8 cellular contexts compared by ENCODE assay signal in the genomic region with DNA sequence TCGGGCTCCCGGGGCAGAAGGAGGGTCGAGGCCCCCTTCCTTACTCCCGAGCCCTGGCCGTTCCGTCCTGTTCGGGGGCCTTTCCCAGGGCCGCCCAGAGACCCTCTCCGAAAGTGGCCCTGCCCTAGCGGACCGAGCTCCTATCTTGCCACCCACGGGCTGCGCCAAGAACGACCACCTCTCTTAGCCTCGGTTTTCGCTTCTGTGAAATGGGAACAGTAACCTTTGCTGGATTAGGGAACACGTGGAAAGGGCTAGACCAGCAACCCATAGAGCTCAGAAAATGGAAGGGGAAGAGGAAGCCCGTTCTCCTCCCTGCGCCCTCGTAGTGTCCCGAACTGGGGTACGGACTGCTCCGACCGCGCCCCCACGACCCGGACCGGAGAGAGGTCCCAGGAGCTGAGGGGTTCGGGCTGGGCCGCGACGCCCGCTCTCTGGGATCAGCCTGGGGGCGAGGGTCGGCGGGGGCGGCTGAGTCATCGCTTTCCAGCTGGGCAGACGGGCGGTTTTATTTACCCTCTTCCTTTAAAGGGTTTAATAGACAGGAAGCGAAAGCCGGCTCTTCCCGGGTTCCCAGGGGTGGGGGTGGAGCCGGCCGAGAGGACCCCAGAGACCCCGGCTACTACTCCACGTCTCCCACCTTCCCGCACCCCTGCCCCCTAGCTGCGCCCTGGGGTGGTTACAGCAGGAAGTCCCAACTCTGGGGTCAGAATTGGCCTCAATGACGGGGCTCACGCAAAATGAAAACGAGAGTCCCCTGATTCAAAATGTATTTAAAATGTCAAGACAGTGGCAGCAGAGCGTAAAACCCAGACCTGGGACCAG. TPM values are rescaled to one million over a fixed set of nuclear protein-coding genes. Genes with fewer than 3 reads are reported as not detected.
DNase-seq lines count a peak whose midpoint lies in the region; ATAC-seq and TF ChIP-seq lines count a peak whose summit lies in the region.

No MANE protein-coding gene starts in this region.

- H3K36me3 Mint-ChIP-seq in Calu3 (ENCODE audit: insufficient read depth, unreplicated experiment), result peaks cover 68% of the 10 kb centered on the region
- no peaks in the 10 kb centered on the region for H3K36me3 Mint-ChIP-seq in activated naive CD8-positive, alpha-beta T cell treated with anti-CD3 and anti-CD28 coated beads for 36 hours

- no peaks in the 10 kb centered on the region for H3K27me3 Mint-ChIP-seq in Calu3 (ENCODE audit: unreplicated experiment)
- peaks cover 30% of the 10 kb centered on the region for H3K27me3 Mint-ChIP-seq in activated naive CD8-positive, alpha-beta T cell treated with anti-CD3 and anti-CD28 coated beads for 36 hours

- BruUV-seq in Calu3 (replicated peaks; lab: Mats Ljungman, UMichigan), result TSS peak; percentile 90

- H3K9ac ChIP-seq in smooth muscle cell (ENCODE audit: low read depth), result peak overlapping the region; percentile 74

- H3K36me3 ChIP-seq in iPS DF 6.9 (ENCODE audit: control insufficient read depth, insufficient read depth, low read length), result peaks cover 4% of the 10 kb centered on the region; the same call in 1 of the 2 replicates
- no peaks in the 10 kb centered on the region for H3K36me3 ChIP-seq in smooth muscle cell (ENCODE audit: low read depth)

- H3K4me1 ChIP-seq in iPS DF 6.9 (ENCODE audit: control insufficient read depth, insufficient read depth, low read length), result peaks cover 3% of the 10 kb centered on the region; the same call in 1 of the 2 replicates
- H3K4me1 ChIP-seq in smooth muscle cell (ENCODE audit: low read depth), result peaks cover 6% of the 10 kb centered on the region

- H3K4me1 Mint-ChIP-seq in Calu3 (ENCODE audit: low read depth, unreplicated experiment), result peaks cover 24% of the 10 kb centered on the region
- H3K4me1 Mint-ChIP-seq in activated naive CD8-positive, alpha-beta T cell treated with anti-CD3 and anti-CD28 coated beads for 36 hours, result peaks cover 14% of the 10 kb centered on the region

- peaks cover 16% of the 10 kb centered on the region for H3K27me3 ChIP-seq in iPS DF 6.9 (ENCODE audit: control insufficient read depth, insufficient read depth, low read length)
- H3K27me3 ChIP-seq in smooth muscle cell (ENCODE audit: low read depth), result no peaks in the 10 kb centered on the region

- DNase-seq in Calu3 (peak; percentile 79), NCI-H69 (lab: John Stamatoyannopoulos, UW) (peak; percentile 87), iPS DF 6.9 (ENCODE audit: low read depth, low spot score) (no peak), smooth muscle cell (lab: John Stamatoyannopoulos, UW; ENCODE audit: unreplicated experiment) (no peak), C1 segment of cervical spinal cord (lab: John Stamatoyannopoulos, UW) (no peak)
- DNase-seq in activated naive CD8-positive, alpha-beta T cell treated with anti-CD3 and anti-CD28 coated beads for 36 hours, result peak; percentile 66

- TF ChIP-seq CTCF in Calu3 (IDR thresholded peaks at IDR 0.05; ENCODE audit: unreplicated experiment), result no peak
- no peak for TF ChIP-seq CTCF in smooth muscle cell (IDR thresholded peaks at IDR 0.05; ENCODE audit: borderline replicate concordance, insufficient read depth, poor library complexity, severe bottlenecking)

- H3K27ac ChIP-seq in iPS DF 6.9 (ENCODE audit: low read length) (no peak overlapping the region), smooth muscle cell (ENCODE audit: low read depth) (peak overlapping the region; percentile 81)

- H3K9me3 ChIP-seq in iPS DF 6.9 (ENCODE audit: control insufficient read depth, insufficient read depth, low read length) (no peaks in the 10 kb centered on the region), smooth muscle cell (replicated peaks; ENCODE audit: low read depth) (no peaks in the 10 kb centered on the region)

- no peak overlapping the region for H2AFZ ChIP-seq in smooth muscle cell (ENCODE audit: low read depth)

- intact Hi-C loops in Calu3 (cut with micrococcal nuclease; ENCODE audit: unreplicated experiment), result loop anchor here (2.0 kb wide), 4 partner anchors 25 to 397 kb away; no protein-coding TSS in a partner anchor

- peak; percentile 39 for ATAC-seq in GM21576 (IDR thresholded peaks at IDR 0.05; ENCODE audit: unreplicated experiment)
- no peak for ATAC-seq in HG02970 (IDR thresholded peaks at IDR 0.05; ENCODE audit: low FRiP score, unreplicated experiment)

- peak overlapping the region; percentile 38; the same call in 1 of the 2 replicates for H3K4me3 ChIP-seq in iPS DF 6.9 (ENCODE audit: low read length)
- peak overlapping the region; percentile 78 for H3K4me3 ChIP-seq in smooth muscle cell

- CTCF ChIA-PET in Calu3 (lab: Charles Lee), result interaction anchor here (0.6 to 2.9 kb wide), 15 partner anchors 12 to 479 kb away, joined by 3 to 40 read pairs (median 5); a partner anchor contains a TSS

- H3K4me2 ChIP-seq in smooth muscle cell, result peak overlapping the region; percentile 98

- H3K9me3 Mint-ChIP-seq in Calu3 (ENCODE audit: low read depth, unreplicated experiment), result no peaks in the 10 kb centered on the region
- H3K9me3 Mint-ChIP-seq in activated naive CD8-positive, alpha-beta T cell treated with anti-CD3 and anti-CD28 coated beads for 36 hours, result no peaks in the 10 kb centered on the region

- peak overlapping the region; percentile 98 for H3K27ac Mint-ChIP-seq in Calu3 (ENCODE audit: unreplicated experiment)
- H3K27ac Mint-ChIP-seq in activated naive CD8-positive, alpha-beta T cell treated with anti-CD3 and anti-CD28 coated beads for 36 hours, result peak overlapping the region; percentile 56

- no CpG with 5 or more reads among the region's 53 CpGs for WGBS in iPS DF 6.9 (ENCODE audit: insufficient coverage, insufficient read length)
- WGBS in smooth muscle cell (ENCODE audit: low lambda C conversion rate), result 6% methylated on average over 51 of the region's 53 CpGs

- peak overlapping the region; percentile 94 for H3K4me3 Mint-ChIP-seq in Calu3 (ENCODE audit: low read depth, unreplicated experiment)
- peak overlapping the region; percentile 72 for H3K4me3 Mint-ChIP-seq in activated naive CD8-positive, alpha-beta T cell treated with anti-CD3 and anti-CD28 coated beads for 36 hours

- H3F3A ChIP-seq in smooth muscle cell (ENCODE audit: low read depth), result no peaks in the 10 kb centered on the region

- H4K20me1 ChIP-seq in smooth muscle cell (ENCODE audit: low read depth), result peaks cover 25% of the 10 kb centered on the region

- peaks cover 15% of the 10 kb centered on the region for H3K79me2 ChIP-seq in smooth muscle cell (ENCODE audit: low read depth)

RNA-seq across cellular contexts. Expression of a gene that starts 0.9 kb away (rescaled TPM):
- total RNA-seq in Calu3 (2022) (111 and 142 TPM in 2 replicates), smooth muscle cell (11.0 and 21.8 TPM in 2 replicates)
- total RNA-seq in activated naive CD8-positive, alpha-beta T cell treated with anti-CD3 and anti-CD28 coated beads for 36 hours, result 1 to 10 TPM; 1.3 to 2.5 TPM
- 89.3 and 90.7 TPM in 2 replicates for polyA plus RNA-seq in smooth muscle cell

RNA-seq across cellular contexts. Expression of a gene that starts 44.5 kb away (rescaled TPM):
- total RNA-seq in Calu3 (2022), result 2.2 and 2.4 TPM in 2 replicates
- total RNA-seq in activated naive CD8-positive, alpha-beta T cell treated with anti-CD3 and anti-CD28 coated beads for 36 hours, result 1 to 10 TPM in 1 of 2 experiments, under 1 TPM in 1; 0.85 to 1.0 TPM
- 171 and 194 TPM in 2 replicates for total RNA-seq in smooth muscle cell
- 303 and 392 TPM in 2 replicates for polyA plus RNA-seq in smooth muscle cell

Comparison
In these comparisons a context has a peak if more than half of its experiments do, and no peak if none do; other contexts are left out.
1. DNase-seq: peak in Calu3 (single experiment), NCI-H69 (single experiment) and activated naive CD8-positive, alpha-beta T cell treated with anti-CD3 and anti-CD28 coated beads for 36 hours (single experiment); none in iPS DF 6.9 (single experiment), smooth muscle cell (single experiment) and C1 segment of cervical spinal cord (0 of 14).
2. RNA of a gene that starts 44.5 kb away (total RNA-seq): 171 to 194 TPM in smooth muscle cell; 2.2 to 2.4 TPM in Calu3 and 0.85 to 1.0 TPM in activated naive CD8-positive, alpha-beta T cell treated with anti-CD3 and anti-CD28 coated beads for 36 hours; every median in the first group is over 10 times any median in the second.